Comparison of ENCODE assay signal across 17 cellular contexts in genomic region chr19:45564131-45564780, GRCh38. TPM values are rescaled to one million over a fixed set of nuclear protein-coding genes. Genes with fewer than 3 reads are reported as not detected.
A peak's percentile ranks its signal among the peaks of the same experiment; 100 is the strongest.
DNase-seq lines count a peak whose midpoint lies in the region; ATAC-seq, FAIRE-seq and TF ChIP-seq lines count a peak whose summit lies in the region.
"Had no signal": no experiment of that assay in that cellular context is flagged by ENCODE, and none has a peak within 500 bp of the region (broad histone marks: within the 10 kb centered on the region; RNA-seq: fewer than 3 reads in every experiment).

No MANE protein-coding gene starts in this region.

- no peak overlapping the region for H2AFZ ChIP-seq in IMR-90 (replicated peaks; ENCODE audit: low read length, poor library complexity)
- H2AFZ ChIP-seq: neural progenitor cell had no signal

- H3K14ac ChIP-seq in IMR-90 (replicated peaks; ENCODE audit: low read depth, low read length): no peak overlapping the region

- H3K4me3 ChIP-seq in GM12865 (ENCODE audit: low read depth, low read length) (no peak overlapping the region), IMR-90 (ENCODE audit: insufficient read depth, low read depth, low read length) (no peak overlapping the region), esophagus muscularis mucosa (no peak overlapping the region)
- H3K4me3 ChIP-seq: lung, neural progenitor cell, stomach had no signal

- TF ChIP-seq POLR2A in IMR-90 (IDR thresholded peaks at IDR 0.05; ENCODE audit: low read depth, low read length) (no peak), H54 (IDR thresholded peaks at IDR 0.05; ENCODE audit: low read depth, low read length) (no peak), esophagus muscularis mucosa (IDR thresholded peaks at IDR 0.05; ENCODE audit: low read depth) (no peak)

- H3K27me3 ChIP-seq in IMR-90 (ENCODE audit: control insufficient read depth, insufficient read depth, low read length) (no peaks in the 10 kb centered on the region), esophagus muscularis mucosa (no peaks in the 10 kb centered on the region)
- H3K27me3 ChIP-seq: neural progenitor cell, stomach had no signal

- no peak overlapping the region for H2BK20ac ChIP-seq in IMR-90 (ENCODE audit: low read depth, low read length)

- H4K8ac ChIP-seq in IMR-90 (ENCODE audit: low read depth in 2 of 2, low read length in 2 of 2): no peak overlapping the region

- H2AK5ac ChIP-seq in IMR-90 (ENCODE audit: low read depth, low read length): no peak overlapping the region

- TF ChIP-seq EP300 in esophagus muscularis mucosa (IDR thresholded peaks at IDR 0.05): no peak

- no peak overlapping the region for H3K4ac ChIP-seq in IMR-90 (ENCODE audit: low read depth, low read length)

- no peak overlapping the region for H3K56ac ChIP-seq in IMR-90 (ENCODE audit: extremely low read depth, insufficient read depth, low read length)

- DNase-seq in GM12865 (ENCODE audit: low read depth) (peak; percentile 36), IMR-90 (no peak), iPS-NIHi7 (ENCODE audit: extremely low spot score) (peak; percentile 71), H54 (ENCODE audit: insufficient read length, low spot score) (no peak), dermis blood vessel endothelial cell (no peak), esophagus muscularis mucosa (ENCODE audit: extremely low spot score) (no peak)
- DNase-seq: CD8-positive, alpha-beta memory T cell; hippocampal formation; MM.1S; NCI-H2081; SK-N-SH; stomach had no signal

- no peak overlapping the region for H2BK120ac ChIP-seq in IMR-90 (ENCODE audit: low read depth, low read length)

- TF ChIP-seq CTCF in GM12865 (IDR thresholded peaks at IDR 0.05; ENCODE audit: insufficient read depth, low read depth, low read length, missing control alignments) (no peak), IMR-90 (conservative IDR thresholded peaks at IDR 0.05; ENCODE audit: low read depth, low read length) (no peak), VCaP (conservative IDR thresholded peaks at IDR 0.05) (no peak), esophagus muscularis mucosa (IDR thresholded peaks at IDR 0.05) (no peak)

- peak overlapping the region; percentile 50 for H2AK9ac ChIP-seq in IMR-90 (replicated peaks; ENCODE audit: low read depth, low read length, poor library complexity)

- H3K9me3 ChIP-seq in IMR-90 (ENCODE audit: control insufficient read depth, insufficient read depth, low read length) (no peaks in the 10 kb centered on the region), esophagus muscularis mucosa (no peaks in the 10 kb centered on the region)
- H3K9me3 ChIP-seq: SK-N-SH, stomach had no signal

- peaks cover 16 to 34% of the 10 kb centered on the region in 2 experiments; a peak in 3 of 4 replicates for H3K79me1 ChIP-seq in IMR-90 (ENCODE audit: low read depth in 1 of 2, low read length in 2 of 2)

- no peak overlapping the region for H3K9ac ChIP-seq in IMR-90 (ENCODE audit: low read depth, low read length)
- H3K9ac ChIP-seq: neural progenitor cell, SK-N-SH had no signal

- H3K27ac ChIP-seq in IMR-90 (ENCODE audit: insufficient read depth, low read length) (no peak overlapping the region), VCaP (peak overlapping the region; percentile 57; the same call in 1 of the 2 replicates), esophagus muscularis mucosa (replicated peaks in 1 of 4) (no peak overlapping the region)
- H3K27ac ChIP-seq: neural progenitor cell had no signal

- POLR2A ChIA-PET in IMR-90 (lab: Charles Lee; ENCODE audit: unreplicated experiment): no interaction called here

- no peak for FAIRE-seq in H54 (lab: Jason Lieb, UNC)

- H3K4me2 ChIP-seq in IMR-90 (ENCODE audit: low read depth, low read length): no peak overlapping the region
- H3K4me2 ChIP-seq: neural progenitor cell, SK-N-SH had no signal

- in situ Hi-C loops in IMR-90 (cut with MboI; ENCODE audit: low sequenced_read_pairs): no loop called here

- H2BK5ac ChIP-seq in IMR-90 (ENCODE audit: low read depth, low read length, poor library complexity, severe bottlenecking): no peak overlapping the region

- CTCF ChIA-PET in IMR-90 (lab: Yijun Ruan, JAX): no interaction called here

- no TSS peak for BruUV-seq in IMR-90 (replicated peaks; lab: Mats Ljungman, UMichigan)

- 43% methylated on average over 5 of the region's 5 CpGs; no CpG with 5 or more reads in 1 of the 2 experiments for WGBS in IMR-90 (ENCODE audit: extremely low coverage in 2 of 2, insufficient read length in 1 of 2), 2 experiments
- 70% methylated on average over 5 of the region's 5 CpGs for WGBS in esophagus muscularis mucosa

- H3K23ac ChIP-seq in IMR-90 (ENCODE audit: low read depth, low read length): no peak overlapping the region

- intact Hi-C loops in IMR-90 (cut with micrococcal nuclease): no loop called here
- intact Hi-C loops in esophagus muscularis mucosa (cut with DNase I): no loop called here

- no peaks in the 10 kb centered on the region; the same call in 1 of the 2 replicates for H4K20me1 ChIP-seq in IMR-90 (ENCODE audit: insufficient read depth, low read length)

- H4K5ac ChIP-seq in IMR-90 (ENCODE audit: low read depth, low read length): no peak overlapping the region

- no peaks in the 10 kb centered on the region for H3K36me3 ChIP-seq in IMR-90 (ENCODE audit: control insufficient read depth, insufficient read depth, low read length)
- H3K36me3 ChIP-seq in esophagus muscularis mucosa: peaks cover 0 to 8% (median 0%) of the 10 kb centered on the region in 4 donors
- H3K36me3 ChIP-seq: neural progenitor cell, stomach had no signal

- H2BK15ac ChIP-seq in IMR-90 (ENCODE audit: low read depth, low read length): no peak overlapping the region

- peaks cover 6% of the 10 kb centered on the region; the same call in 1 of the 2 replicates for H3K4me1 ChIP-seq in IMR-90 (ENCODE audit: control insufficient read depth, insufficient read depth, low read length)
- peaks cover 2 to 26% (median 7%) of the 10 kb centered on the region in 4 donors for H3K4me1 ChIP-seq in esophagus muscularis mucosa
- H3K4me1 ChIP-seq: neural progenitor cell had no signal

- H3K9me1 ChIP-seq in IMR-90 (ENCODE audit: insufficient read depth, low read length): peaks cover 6% of the 10 kb centered on the region; the same call in 1 of the 2 replicates

- no peak for TF ChIP-seq RAD21 in IMR-90 (IDR thresholded peaks at IDR 0.05; ENCODE audit: low read length)

- no peak overlapping the region for H3K18ac ChIP-seq in IMR-90 (ENCODE audit: low read depth, low read length)

- no peak overlapping the region for H4K91ac ChIP-seq in IMR-90 (ENCODE audit: insufficient read depth, low read depth, low read length)

- dilution Hi-C loops in IMR-90 (cut with HindIII; ENCODE audit: low sequenced_read_pairs, unreplicated experiment): no loop called here

- ATAC-seq in IMR-90 (ENCODE audit: low read depth) (no peak), HG03432 (IDR thresholded peaks at IDR 0.05; ENCODE audit: unreplicated experiment) (no peak)

TF ChIP-seq in IMR-90, 13 proteins besides CTCF, POLR2A, EP300 and RAD21:
- no peak for TF ChIP-seq RFX5 (IDR thresholded peaks at IDR 0.05; ENCODE audit: low read depth, low read length)
- TF ChIP-seq RCOR1 (IDR thresholded peaks at IDR 0.05; ENCODE audit: insufficient replicate concordance, low read length): no peak
- no peak for TF ChIP-seq BHLHE40 (IDR thresholded peaks at IDR 0.05; ENCODE audit: low read depth, low read length)
- TF ChIP-seq NFE2L2 (IDR thresholded peaks at IDR 0.05; ENCODE audit: low read depth, low read length): no peak
- no peak for TF ChIP-seq FOS (IDR thresholded peaks at IDR 0.05; ENCODE audit: low read depth, low read length)
- no peak for TF ChIP-seq MAZ (IDR thresholded peaks at IDR 0.05; ENCODE audit: borderline replicate concordance, low read depth, low read length)
- TF ChIP-seq MXI1 (IDR thresholded peaks at IDR 0.05; ENCODE audit: borderline replicate concordance, low read depth, low read length): no peak
- no peak for TF ChIP-seq USF2 (IDR thresholded peaks at IDR 0.05; ENCODE audit: low read depth, low read length)
- no peak for TF ChIP-seq CHD1 (IDR thresholded peaks at IDR 0.05; ENCODE audit: low read depth, low read length)
- TF ChIP-seq MAFK (IDR thresholded peaks at IDR 0.05; ENCODE audit: low read depth, low read length): no peak
- TF ChIP-seq SMC3 (IDR thresholded peaks at IDR 0.05; ENCODE audit: low read depth, low read length): no peak

RNA-seq across cellular contexts. Expression of gene OPA3, which starts 20.3 kb away (rescaled TPM):
- total RNA-seq in IMR-90 (2012; rRNA removed) (3.9 and 5.2 TPM in 2 replicates), dermis blood vessel endothelial cell (5.1 and 9.4 TPM in 2 replicates), esophagus muscularis mucosa (10 to 100 TPM in 2 of 4 donors, 1 to 10 TPM in 2; 6.2 to 20.0 (median 13.8) TPM)
- polyA plus RNA-seq in IMR-90 (2012; rRNA removed): 9.6 and 10.9 TPM in 2 replicates
- 7.8 and 9.8 TPM in 2 replicates for polyA plus RNA-seq in IMR-90 (2012; cell fraction: cytosol; rRNA removed)
- polyA plus RNA-seq in IMR-90 (2012; cell fraction: nucleus; rRNA removed; ENCODE audit: low replicate concordance): 7.1 and 10.8 TPM in 2 replicates

RNA-seq across cellular contexts. Expression of gene GPR4, which starts 37.8 kb away (rescaled TPM):
- total RNA-seq in IMR-90 (2012; rRNA removed) (not detected in 2 replicates), dermis blood vessel endothelial cell (3.2 and 5.0 TPM in 2 replicates), esophagus muscularis mucosa (1 to 10 TPM in 3 of 4 donors, under 1 TPM in 1; 0.42 to 6.6 (median 4.8) TPM)
- 0.02 and 0.04 TPM in 2 replicates for polyA plus RNA-seq in IMR-90 (2012; rRNA removed)
- 0.02 and 0.07 TPM in 2 replicates for polyA plus RNA-seq in IMR-90 (2012; cell fraction: cytosol; rRNA removed)
- polyA plus RNA-seq in IMR-90 (2012; cell fraction: nucleus; rRNA removed; ENCODE audit: low replicate concordance): 0.16 and 0.17 TPM in 2 replicates
- total RNA-seq: CD8-positive, alpha-beta memory T cell; fibroblast of lung had no signal
- polyA plus RNA-seq: CD8-positive, alpha-beta memory T cell had no signal

RNA-seq across cellular contexts. Expression of gene VASP, which starts 57.0 kb away (rescaled TPM):
- total RNA-seq in IMR-90 (2012; rRNA removed) (61.1 and 66.9 TPM in 2 replicates), dermis blood vessel endothelial cell (93.9 and 101 TPM in 2 replicates), esophagus muscularis mucosa (100 to 1,000 TPM; 172 to 321 (median 210) TPM)
- 88.8 and 126 TPM in 2 replicates for polyA plus RNA-seq in IMR-90 (2012; rRNA removed)
- polyA plus RNA-seq in IMR-90 (2012; cell fraction: cytosol; rRNA removed): 92.1 and 92.3 TPM in 2 replicates
- 91.0 and 119 TPM in 2 replicates for polyA plus RNA-seq in IMR-90 (2012; cell fraction: nucleus; rRNA removed; ENCODE audit: low replicate concordance)

Comparison
In these comparisons a context has a peak if more than half of its experiments do, and no peak if none do; other contexts are left out.
1. DNase-seq: peak in GM12865 (single experiment) and iPS-NIHi7 (single experiment); none in IMR-90 (single experiment), H54 (single experiment), dermis blood vessel endothelial cell (single experiment) and esophagus muscularis mucosa (single experiment).